Comparison of ENCODE assay signal across 18 cellular contexts in the genomic region with DNA sequence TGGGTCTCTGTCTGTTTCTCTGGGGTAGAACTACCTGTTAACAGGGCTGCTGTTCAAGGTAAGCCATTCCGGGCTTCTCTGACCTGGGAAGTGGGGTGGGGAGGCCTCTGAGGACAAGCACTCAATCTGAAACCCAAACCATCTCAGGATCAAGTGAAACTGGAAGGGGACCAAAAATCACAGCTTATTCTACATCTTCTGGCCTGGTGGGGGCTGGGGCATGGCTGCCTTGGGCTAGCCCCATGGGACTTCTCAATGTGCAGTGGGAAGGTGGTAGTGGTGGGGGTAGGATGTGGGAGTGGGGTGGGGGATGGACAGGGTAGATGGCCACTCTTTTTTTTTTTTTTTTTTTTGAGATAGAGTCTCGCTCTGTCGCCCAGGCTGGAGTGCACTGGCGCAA. TPM values are rescaled to one million over a fixed set of nuclear protein-coding genes. Genes with fewer than 3 reads are reported as not detected.
DNase-seq lines count a peak whose midpoint lies in the region; TF ChIP-seq lines count a peak whose summit lies in the region.
"Had no signal": no experiment of that assay in that cellular context is flagged by ENCODE, and none has a peak within 500 bp of the region (broad histone marks: within the 10 kb centered on the region; RNA-seq: fewer than 3 reads in every experiment).

No MANE protein-coding gene starts in this region.

- H3K36me3 Mint-ChIP-seq in activated naive CD4-positive, alpha-beta T cell treated with anti-CD3 and anti-CD28 coated beads for 36 hours (ENCODE audit: low read depth) = peaks cover 11% of the 10 kb centered on the region
- H3K36me3 Mint-ChIP-seq in dendritic cell treated with granulocyte-macrophage colony-stimulating factor and Interleukin-4, amounts not matched to agents 40 ng/mL and 50 ng/mL, for 4 days (ENCODE audit: low read depth) = peaks cover 58% of the 10 kb centered on the region

- H3K4me3 Mint-ChIP-seq in activated naive CD4-positive, alpha-beta T cell treated with anti-CD3 and anti-CD28 coated beads for 36 hours = no peak overlapping the region
- H3K4me3 Mint-ChIP-seq in dendritic cell treated with granulocyte-macrophage colony-stimulating factor and Interleukin-4, amounts not matched to agents 40 ng/mL and 50 ng/mL, for 4 days = no peak overlapping the region
- H3K4me3 Mint-ChIP-seq: mesothelial cell of epicardium had no signal

- H3K36me3 ChIP-seq in Loucy (ENCODE audit: insufficient read depth, low read length) (no peaks in the 10 kb centered on the region), stomach (peaks cover 0 to 31% (median 23%) of the 10 kb centered on the region in 4 donors)
- H3K36me3 ChIP-seq: breast epithelium had no signal

- H2AFZ ChIP-seq in Loucy (ENCODE audit: low read length) = no peak overlapping the region

- no peaks in the 10 kb centered on the region for H3F3A ChIP-seq in Loucy (ENCODE audit: low read depth)

- H3K79me2 ChIP-seq in Loucy (ENCODE audit: insufficient read depth, low read length) = peaks cover 48% of the 10 kb centered on the region

- TF ChIP-seq CTCF in Loucy (conservative IDR thresholded peaks at IDR 0.05; ENCODE audit: low read length) (no peak), stomach (IDR thresholded peaks at IDR 0.05) (no peak)

- H3K27ac Mint-ChIP-seq in activated naive CD4-positive, alpha-beta T cell treated with anti-CD3 and anti-CD28 coated beads for 36 hours = peak overlapping the region; percentile 77
- peak overlapping the region; percentile 3 for H3K27ac Mint-ChIP-seq in dendritic cell treated with granulocyte-macrophage colony-stimulating factor and Interleukin-4, amounts not matched to agents 40 ng/mL and 50 ng/mL, for 4 days

- H3K27me3 ChIP-seq in Loucy (ENCODE audit: insufficient read depth, low read length, poor library complexity, severe bottlenecking) (no peaks in the 10 kb centered on the region), stomach (no peaks in the 10 kb centered on the region)
- H3K27me3 ChIP-seq: breast epithelium, gastroesophageal sphincter had no signal

- H3K9me3 Mint-ChIP-seq in activated naive CD4-positive, alpha-beta T cell treated with anti-CD3 and anti-CD28 coated beads for 36 hours = no peaks in the 10 kb centered on the region
- no peaks in the 10 kb centered on the region for H3K9me3 Mint-ChIP-seq in dendritic cell treated with granulocyte-macrophage colony-stimulating factor and Interleukin-4, amounts not matched to agents 40 ng/mL and 50 ng/mL, for 4 days
- H3K9me3 Mint-ChIP-seq: mesothelial cell of epicardium had no signal

- H3K4me1 Mint-ChIP-seq in activated naive CD4-positive, alpha-beta T cell treated with anti-CD3 and anti-CD28 coated beads for 36 hours (ENCODE audit: low read depth) = peaks cover 62% of the 10 kb centered on the region
- H3K4me1 Mint-ChIP-seq in dendritic cell treated with granulocyte-macrophage colony-stimulating factor and Interleukin-4, amounts not matched to agents 40 ng/mL and 50 ng/mL, for 4 days (ENCODE audit: low read depth) = peaks cover 60% of the 10 kb centered on the region

- intact Hi-C loops in activated naive CD4-positive, alpha-beta T cell treated with anti-CD3 and anti-CD28 coated beads for 36 hours (cut with micrococcal nuclease) = loop anchor here (10.0 kb wide), 1 partner anchor 243 kb away; no protein-coding TSS in a partner anchor
- intact Hi-C loops in dendritic cell treated with granulocyte-macrophage colony-stimulating factor and Interleukin-4, amounts not matched to agents 40 ng/mL and 50 ng/mL, for 4 days (cut with micrococcal nuclease) = no loop called here
- intact Hi-C loops in stomach (cut with DNase I; ENCODE audit: low total_unique reads) = no loop called here

- H3K4me3 ChIP-seq in Loucy (ENCODE audit: low read length, poor library complexity, severe bottlenecking) = no peak overlapping the region
- H3K4me3 ChIP-seq in stomach = no peak overlapping the region
- H3K4me3 ChIP-seq: gastroesophageal sphincter had no signal

- peaks cover 19% of the 10 kb centered on the region for H4K20me1 ChIP-seq in Loucy (ENCODE audit: insufficient read depth, low read length, poor library complexity, severe bottlenecking)

- H3K4me1 ChIP-seq in Loucy (ENCODE audit: insufficient read depth, low read length, poor library complexity, severe bottlenecking) (peaks cover 36% of the 10 kb centered on the region), stomach (peaks cover 15 to 74% (median 35%) of the 10 kb centered on the region in 4 donors)

- H3K27ac ChIP-seq in stomach = peak overlapping the region in 3 of 5 donors; percentile 11 to 77 (median 63)

- H3K9ac ChIP-seq in Loucy (ENCODE audit: low read depth, low read length, poor library complexity, severe bottlenecking) = no peak overlapping the region

- TF ChIP-seq POLR2A in stomach (IDR thresholded peaks at IDR 0.05) = no peak

- CTCF ChIA-PET in activated naive CD4-positive, alpha-beta T cell treated with anti-CD3 and anti-CD28 coated beads for 36 hours (lab: Charles Lee) = interaction anchor here (0.6 to 5.1 kb wide), 5 partner anchors 10 to 349 kb away, joined by 3 to 30 read pairs (median 17); a partner anchor contains a TSS

- no peak for DNase-seq in activated naive CD4-positive, alpha-beta T cell treated with anti-CD3 and anti-CD28 coated beads for 36 hours
- DNase-seq in activated naive CD4-positive, alpha-beta T cell treated with Interleukin-2 at 50 U/mL for 16 hours = no peak
- DNase-seq in stomach = no peak
- DNase-seq in COLO668 (lab: John Stamatoyannopoulos, UW; ENCODE audit: unreplicated experiment) = no peak
- DNase-seq in NCI-H524 treated with DMSO at 0.1 percent for 48 hours (lab: John Stamatoyannopoulos, UW) = no peak
- DNase-seq in MV-4-11 (lab: John Stamatoyannopoulos, UW) = no peak
- DNase-seq: DND-41, H7, Kasumi-1, NCI-H187 treated with DMSO at 0.1 percent for 48 hours, NCI-H69, trophoblast cell had no signal

- no peak for TF ChIP-seq EP300 in stomach (IDR thresholded peaks at IDR 0.05)

- 88 to 96% (median 93%) methylated on average over 1 to 4 of the region's 4 CpGs for WGBS in stomach, 5 donors

- H3K27me3 Mint-ChIP-seq in activated naive CD4-positive, alpha-beta T cell treated with anti-CD3 and anti-CD28 coated beads for 36 hours (ENCODE audit: low read depth) = no peaks in the 10 kb centered on the region
- H3K27me3 Mint-ChIP-seq in dendritic cell treated with granulocyte-macrophage colony-stimulating factor and Interleukin-4, amounts not matched to agents 40 ng/mL and 50 ng/mL, for 4 days = no peaks in the 10 kb centered on the region
- H3K27me3 Mint-ChIP-seq: progenitor cell of endocrine pancreas had no signal

- H3K9me3 ChIP-seq in Loucy (ENCODE audit: insufficient read depth, low read depth, low read length) (no peaks in the 10 kb centered on the region), stomach (no peaks in the 10 kb centered on the region)
- H3K9me3 ChIP-seq: breast epithelium, gastroesophageal sphincter had no signal

- no peaks in the 10 kb centered on the region for H3K9me2 ChIP-seq in Loucy (replicated peaks; ENCODE audit: low read depth, low read length)

- H3K4me2 ChIP-seq in Loucy (ENCODE audit: low read depth, low read length, poor library complexity, severe bottlenecking) = peak overlapping the region; percentile 89

RNA-seq across cellular contexts. Expression of a gene that starts 5.5 kb away (rescaled TPM):
- 10 to 100 TPM; 66.0 to 71.5 TPM for total RNA-seq in activated naive CD4-positive, alpha-beta T cell treated with anti-CD3 and anti-CD28 coated beads for 36 hours
- 10 to 100 TPM; 19.5 to 80.5 (median 42.4) TPM for total RNA-seq in stomach
- 10 to 100 TPM; 32.1 to 43.2 (median 37.0) TPM for polyA plus RNA-seq in stomach

RNA-seq across cellular contexts. Expression of a gene that starts 10.9 kb away (rescaled TPM):
- total RNA-seq in activated naive CD4-positive, alpha-beta T cell treated with anti-CD3 and anti-CD28 coated beads for 36 hours = 10 to 100 TPM; 20.1 to 20.9 TPM
- total RNA-seq in stomach = 10 to 100 TPM in 2 of 5 donors, 1 to 10 TPM in 2, not detected in 1; 6.4 to 33.5 (median 9.3) TPM
- polyA plus RNA-seq in stomach = 10 to 100 TPM in 1 of 3 donors, 1 to 10 TPM in 2; 4.4 to 13.4 (median 6.0) TPM

RNA-seq across cellular contexts. Expression of a gene that starts 37.2 kb away (rescaled TPM):
- total RNA-seq in activated naive CD4-positive, alpha-beta T cell treated with anti-CD3 and anti-CD28 coated beads for 36 hours = 10 to 100 TPM; 51.2 to 60.4 TPM
- 10 to 100 TPM; 23.1 to 97.0 (median 60.0) TPM for total RNA-seq in stomach
- polyA plus RNA-seq in stomach = 10 to 100 TPM; 36.7 to 50.3 (median 42.6) TPM

RNA-seq across cellular contexts. Expression of a gene that starts 49.4 kb away (rescaled TPM):
- 10 to 100 TPM; 11.2 TPM for total RNA-seq in activated naive CD4-positive, alpha-beta T cell treated with anti-CD3 and anti-CD28 coated beads for 36 hours
- total RNA-seq in stomach = 10 to 100 TPM in 3 of 5 donors, 1 to 10 TPM in 2; 5.5 to 29.6 (median 14.0) TPM
- 1 to 10 TPM; 4.4 to 8.3 (median 6.6) TPM for polyA plus RNA-seq in stomach

RNA-seq across cellular contexts. Expression of a gene that starts 59.3 kb away (rescaled TPM):
- 10 to 100 TPM; 52.8 to 56.7 TPM for total RNA-seq in activated naive CD4-positive, alpha-beta T cell treated with anti-CD3 and anti-CD28 coated beads for 36 hours
- total RNA-seq in stomach = 100 to 1,000 TPM in 1 of 5 donors, 10 to 100 TPM in 4; 23.2 to 206 (median 48.5) TPM
- polyA plus RNA-seq in stomach = 1 to 10 TPM; 8.3 to 9.8 (median 8.6) TPM
